24 cellular contexts compared by ENCODE assay signal in genomic region chr2:178163911-178164310, GRCh38. TPM values are rescaled to one million over a fixed set of nuclear protein-coding genes. Genes with fewer than 3 reads are reported as not detected.
A peak's percentile ranks its signal among the peaks of the same experiment; 100 is the strongest.
DNase-seq lines count a peak whose midpoint lies in the region; ATAC-seq, FAIRE-seq and TF ChIP-seq lines count a peak whose summit lies in the region.
"Had no signal": no experiment of that assay in that cellular context is flagged by ENCODE, and none has a peak within 500 bp of the region (broad histone marks: within the 10 kb centered on the region; RNA-seq: fewer than 3 reads in every experiment).

No MANE protein-coding gene starts in this region.

- H3K36me3 ChIP-seq in BLaER1 treated with 17β-estradiol and CSF1 and Interleukin-3, amounts not matched to agents 10 nM and 100 nM: no peaks in the 10 kb centered on the region
- H3K36me3 ChIP-seq in K562 (ENCODE audit: control insufficient read depth, insufficient read depth, low read length) (no peaks in the 10 kb centered on the region), neural progenitor cell (no peaks in the 10 kb centered on the region), right lobe of liver (no peaks in the 10 kb centered on the region)

- no peaks in the 10 kb centered on the region for H3K9me3 Mint-ChIP-seq in HFFc6
- H3K9me3 Mint-ChIP-seq in neural progenitor cell: no peaks in the 10 kb centered on the region
- H3K9me3 Mint-ChIP-seq: IgD-negative memory B cell had no signal

- no peak overlapping the region for H3K9ac ChIP-seq in BLaER1 treated with 17β-estradiol and CSF1 and Interleukin-3, amounts not matched to agents 10 nM and 100 nM
- H3K9ac ChIP-seq in K562 (ENCODE audit: insufficient read depth in 1 of 2, low read depth in 2 of 2, low read length in 2 of 2): no peak overlapping the region
- H3K9ac ChIP-seq in neural progenitor cell: no peak overlapping the region

- H3K27me3 ChIP-seq in BLaER1 treated with 17β-estradiol and CSF1 and Interleukin-3, amounts not matched to agents 10 nM and 100 nM: no peaks in the 10 kb centered on the region
- H3K27me3 ChIP-seq in K562 (ENCODE audit: control insufficient read depth in 2 of 2, insufficient read depth in 2 of 2, low read length in 2 of 2): no peaks in the 10 kb centered on the region
- H3K27me3 ChIP-seq in neural progenitor cell: no peaks in the 10 kb centered on the region
- no peaks in the 10 kb centered on the region for H3K27me3 ChIP-seq in right lobe of liver

- TF ChIP-seq CTCF in HFFc6 (IDR thresholded peaks at IDR 0.05) (no peak), K562 (IDR thresholded peaks at IDR 0.05 in 2 of 3, conservative IDR thresholded peaks at IDR 0.05 in 1 of 3; ENCODE audit: insufficient read depth in 2 of 3, low read depth in 1 of 3, low read length in 3 of 3) (no peak), neural progenitor cell (IDR thresholded peaks at IDR 0.05) (no peak), right lobe of liver (IDR thresholded peaks at IDR 0.05) (no peak)

- H3K27ac Mint-ChIP-seq in HFFc6 (no peak overlapping the region; the same call in 1 of the 2 replicates), neural progenitor cell (no peak overlapping the region)
- H3K27ac Mint-ChIP-seq: CD4-positive, alpha-beta memory T cell; IgD-negative memory B cell had no signal

- intact Hi-C loops in K562 (cut with micrococcal nuclease): no loop called here
- intact Hi-C loops in right lobe of liver (cut with DNase I): no loop called here

- no peaks in the 10 kb centered on the region for H3K9me3 ChIP-seq in BLaER1 treated with 17β-estradiol and CSF1 and Interleukin-3, amounts not matched to agents 10 nM and 100 nM (replicated peaks in 1 of 11)
- H3K9me3 ChIP-seq in K562 (replicated peaks; ENCODE audit: control insufficient read depth, insufficient read depth, low read depth, low read length) (no peaks in the 10 kb centered on the region), neural progenitor cell (ENCODE audit: low read depth) (no peaks in the 10 kb centered on the region), right lobe of liver (no peaks in the 10 kb centered on the region)

- H3K4me1 ChIP-seq in BLaER1 treated with 17β-estradiol and CSF1 and Interleukin-3, amounts not matched to agents 10 nM and 100 nM: peaks cover 0 to 18% (median 4%) of the 10 kb centered on the region in 10 experiments; a peak in 9 of 20 replicates
- H3K4me1 ChIP-seq in K562 (replicated peaks in 1 of 2; ENCODE audit: control insufficient read depth in 2 of 2, insufficient read depth in 2 of 2, low read length in 2 of 2): no peaks in the 10 kb centered on the region
- H3K4me1 ChIP-seq in neural progenitor cell: peaks cover 5% of the 10 kb centered on the region
- no peaks in the 10 kb centered on the region for H3K4me1 ChIP-seq in right lobe of liver

- CTCF ChIA-PET in K562 (lab: Yijun Ruan, JAX; ENCODE audit: low intra/inter-chr PET ratio): no interaction called here

- no peaks in the 10 kb centered on the region for H3K9me1 ChIP-seq in K562 (ENCODE audit: control insufficient read depth, insufficient read depth, low read length)

- no peak for ATAC-seq in K562
- ATAC-seq in right lobe of liver: no peak
- ATAC-seq in HG02840 (IDR thresholded peaks at IDR 0.05; ENCODE audit: low FRiP score, unreplicated experiment): no peak

- H3K4me1 Mint-ChIP-seq in HFFc6 (ENCODE audit: low read depth) (peaks cover 20% of the 10 kb centered on the region), neural progenitor cell (peaks cover 2% of the 10 kb centered on the region)
- H3K4me1 Mint-ChIP-seq: CD4-positive, alpha-beta memory T cell had no signal

- no peak overlapping the region for H3K4me3 ChIP-seq in BLaER1 treated with 17β-estradiol and CSF1 and Interleukin-3, amounts not matched to agents 10 nM and 100 nM
- H3K4me3 ChIP-seq in K562: no peak overlapping the region
- no peak overlapping the region for H3K4me3 ChIP-seq in neural progenitor cell
- H3K4me3 ChIP-seq in right lobe of liver: no peak overlapping the region

- no peak for TF ChIP-seq EP300 in K562 (IDR thresholded peaks at IDR 0.05; ENCODE audit: low read length)

- H3K27me3 Mint-ChIP-seq in HFFc6 (ENCODE audit: insufficient read depth) (peaks cover 2% of the 10 kb centered on the region; the same call in 1 of the 2 replicates), neural progenitor cell (ENCODE audit: insufficient read depth, low read depth) (no peaks in the 10 kb centered on the region)

- H3F3A ChIP-seq in neural progenitor cell (ENCODE audit: low read depth): no peaks in the 10 kb centered on the region

- in situ Hi-C loops in K562 (cut with MboI): no loop called here

- POLR2A ChIA-PET in K562 (lab: Yijun Ruan, JAX): no interaction called here

- H2AFZ ChIP-seq in K562 (ENCODE audit: low read depth, low read length) (peak overlapping the region; percentile 73; the same call in 1 of the 2 replicates), neural progenitor cell (replicated peaks) (peak overlapping the region; percentile 86)

- TF ChIP-seq RAD21 in K562 (CRISPR knock-in tag; conservative IDR thresholded peaks at IDR 0.05 in 1 of 2, IDR thresholded peaks at IDR 0.05 in 1 of 2): no peak

- 0% methylated on average over 1 of the region's 1 CpG for WGBS in K562 (ENCODE audit: insufficient coverage, low coverage, missing lambda C conversion rate)
- 0% methylated on average over 1 of the region's 1 CpG for WGBS in right lobe of liver (ENCODE audit: insufficient coverage, low coverage, low lambda C conversion rate, missing lambda C conversion rate)

- no peak for FAIRE-seq in K562 (lab: Jason Lieb, UNC)
- FAIRE-seq: A204.1, H1 had no signal

- H4K20me1 ChIP-seq in BLaER1 treated with 17β-estradiol and CSF1 and Interleukin-3, amounts not matched to agents 10 nM and 100 nM: no peaks in the 10 kb centered on the region
- H4K20me1 ChIP-seq in K562 (replicated peaks; ENCODE audit: control insufficient read depth, insufficient read depth, low read length): no peaks in the 10 kb centered on the region
- H4K20me1 ChIP-seq in neural progenitor cell (ENCODE audit: low read depth): no peaks in the 10 kb centered on the region

- peak overlapping the region in 6 of 11 experiments; percentile 8 to 74 (median 49); a peak in 9 of 22 replicates for H3K4me2 ChIP-seq in BLaER1 treated with 17β-estradiol and CSF1 and Interleukin-3, amounts not matched to agents 10 nM and 100 nM
- H3K4me2 ChIP-seq in K562 (ENCODE audit: insufficient read depth, low read length): no peak overlapping the region
- no peak overlapping the region for H3K4me2 ChIP-seq in neural progenitor cell

- H3K79me2 ChIP-seq in K562 (ENCODE audit: control insufficient read depth, insufficient read depth, low read length): no peaks in the 10 kb centered on the region
- H3K79me2 ChIP-seq in neural progenitor cell (ENCODE audit: low read depth): no peaks in the 10 kb centered on the region

- no peaks in the 10 kb centered on the region for H3K36me3 Mint-ChIP-seq in HFFc6 (ENCODE audit: low read depth)
- H3K36me3 Mint-ChIP-seq in neural progenitor cell: no peaks in the 10 kb centered on the region
- H3K36me3 Mint-ChIP-seq: CD4-positive, alpha-beta memory T cell; IgD-negative memory B cell had no signal

- no peak overlapping the region; a peak in 1 of 22 replicates for H3K27ac ChIP-seq in BLaER1 treated with 17β-estradiol and CSF1 and Interleukin-3, amounts not matched to agents 10 nM and 100 nM
- no peak overlapping the region for H3K27ac ChIP-seq in K562 (ENCODE audit: extremely low read depth, low read depth, low read length)
- no peak overlapping the region for H3K27ac ChIP-seq in neural progenitor cell
- no peak overlapping the region for H3K27ac ChIP-seq in right lobe of liver
- H3K27ac ChIP-seq: HL-60 had no signal

- no peak for TF ChIP-seq POLR2A in K562 (conservative IDR thresholded peaks at IDR 0.05)
- TF ChIP-seq POLR2A in right lobe of liver (IDR thresholded peaks at IDR 0.05): no peak

- H3K4me3 Mint-ChIP-seq in HFFc6 (peak overlapping the region; percentile 64; the same call in 1 of the 2 replicates), neural progenitor cell (no peak overlapping the region)
- H3K4me3 Mint-ChIP-seq: CD4-positive, alpha-beta memory T cell; IgD-negative memory B cell had no signal

- BruUV-seq in K562 (replicated peaks; lab: Mats Ljungman, UMichigan): no TSS peak

- DNase-seq in HFFc6: no peak
- no peak for DNase-seq in K562 (ENCODE audit: extremely low read depth in 1 of 4, low spot score in 3 of 4)
- no peak for DNase-seq in neural progenitor cell (ENCODE audit: low spot score)
- DNase-seq in right lobe of liver: no peak
- no peak for DNase-seq in Kasumi-1 (lab: John Stamatoyannopoulos, UW)
- no peak for DNase-seq in NCI-H2196 treated with DMSO at 0.1 percent for 48 hours (lab: John Stamatoyannopoulos, UW; ENCODE audit: unreplicated experiment)
- DNase-seq: AML-193; C1 segment of cervical spinal cord; CD4-positive, alpha-beta memory T cell; COR-L47; DMS53; NCI-H1105 treated with DMSO at 0.1 percent for 48 hours; NCI-H146; NCI-H1930; NCI-H2107; NCI-H446; NCI-H526; NCI-H82 had no signal

RNA-seq across cellular contexts. Expression of gene OSBPL6, which starts 30.4 kb away (rescaled TPM):
- 1 to 10 TPM; 2.4 to 7.5 (median 3.3) TPM for total RNA-seq in HFFc6 (2021; fragmentation: NEBNext Ultra II Directional; extraction: Animal tissue kit (Norgen Biotek cat#: 25700))
- 14.3 and 23.6 TPM in 2 replicates for total RNA-seq in K562 (2011; cell fraction: chromatin; rRNA removed; ENCODE audit: low replicate concordance)
- 5.0 and 7.1 TPM in 2 replicates for total RNA-seq in K562 (2011; cell fraction: nucleolus; rRNA removed)
- total RNA-seq in K562 (2011; cell fraction: nucleoplasm; rRNA removed): 6.3 and 9.2 TPM in 2 replicates
- total RNA-seq in K562 (2014; rRNA removed): 5.7 and 6.7 TPM in 2 replicates
- total RNA-seq in K562 (2014; rRNA removed; fragmentation: Illumina TruSeq; extraction: Trizol): 9.3 and 10.2 TPM in 2 replicates
- 5.9 and 6.0 TPM in 2 replicates for total RNA-seq in K562 (2015; rRNA removed; fragmentation: Illumina TruSeq; extraction: Trizol)
- total RNA-seq in K562 (2021): 12.6 TPM in 2 replicates
- polyA plus RNA-seq in K562 (2011; rRNA removed): 12.7 and 23.4 TPM in 2 replicates
- polyA plus RNA-seq in K562 (2011; cell fraction: cytosol; rRNA removed): 9.5 and 16.3 TPM in 2 replicates
- 14.7 and 21.3 TPM in 2 replicates for polyA plus RNA-seq in K562 (2011; cell fraction: nucleus; rRNA removed)
- 7.3 and 8.4 TPM in 2 replicates for polyA plus RNA-seq in K562 (2012)
- polyA plus RNA-seq in K562 (2014; fragmentation: Illumina TruSeq; extraction: Trizol): 11.1 and 12.0 TPM in 2 replicates
- 1 to 10 TPM; 3.4 to 3.8 TPM for polyA plus RNA-seq in K562 (2014; fragmentation: Nextera tagmentation; extraction: Ambion mirVana)
- 9.3 and 9.5 TPM in 2 replicates for polyA plus RNA-seq in K562 (2014; rRNA removed)
- 16.7 and 29.6 TPM in 2 replicates for polyA minus RNA-seq in K562 (2011; rRNA and poly(A)+ RNA removed)
- 9.8 and 13.0 TPM in 2 replicates for polyA minus RNA-seq in K562 (2011; cell fraction: cytosol; rRNA and poly(A)+ RNA removed)
- 9.3 and 20.9 TPM in 2 replicates for polyA minus RNA-seq in K562 (2011; cell fraction: nucleus; rRNA and poly(A)+ RNA removed)
- total RNA-seq in neural progenitor cell (ENCODE audit: low replicate concordance): 14.0 and 14.8 TPM in 2 replicates
- total RNA-seq in right lobe of liver: 1 to 10 TPM; 2.4 to 4.1 (median 3.1) TPM
- polyA plus RNA-seq: IgD-negative memory B cell had no signal

RNA-seq across cellular contexts. Expression of gene RBM45, which starts 51.7 kb away (rescaled TPM):
- total RNA-seq in HFFc6 (2021; fragmentation: NEBNext Ultra II Directional; extraction: Animal tissue kit (Norgen Biotek cat#: 25700)): 10 to 100 TPM; 13.8 to 16.6 (median 14.9) TPM
- total RNA-seq in K562 (2011; cell fraction: chromatin; rRNA removed; ENCODE audit: low replicate concordance): 10.8 and 27.2 TPM in 2 replicates
- 6.3 and 8.6 TPM in 2 replicates for total RNA-seq in K562 (2011; cell fraction: nucleolus; rRNA removed)
- 8.9 and 11.3 TPM in 2 replicates for total RNA-seq in K562 (2011; cell fraction: nucleoplasm; rRNA removed)
- 14.7 and 15.0 TPM in 2 replicates for total RNA-seq in K562 (2014; rRNA removed)
- total RNA-seq in K562 (2014; rRNA removed; fragmentation: Illumina TruSeq; extraction: Trizol): 20.8 and 24.4 TPM in 2 replicates
- total RNA-seq in K562 (2015; rRNA removed; fragmentation: Illumina TruSeq; extraction: Trizol): 21.0 and 22.0 TPM in 2 replicates
- total RNA-seq in K562 (2021): 13.1 and 16.8 TPM in 2 replicates
- 13.1 and 17.9 TPM in 2 replicates for polyA plus RNA-seq in K562 (2011; rRNA removed)
- 3.9 and 4.2 TPM in 2 replicates for polyA plus RNA-seq in K562 (2011; cell fraction: cytosol; rRNA removed)
- 10.7 and 11.5 TPM in 2 replicates for polyA plus RNA-seq in K562 (2011; cell fraction: nucleus; rRNA removed)
- 12.6 and 14.6 TPM in 2 replicates for polyA plus RNA-seq in K562 (2012)
- polyA plus RNA-seq in K562 (2014; fragmentation: Illumina TruSeq; extraction: Trizol): 12.5 and 15.0 TPM in 2 replicates
- 1 to 10 TPM; 6.7 to 9.9 TPM for polyA plus RNA-seq in K562 (2014; fragmentation: Nextera tagmentation; extraction: Ambion mirVana)
- 16.2 and 19.9 TPM in 2 replicates for polyA plus RNA-seq in K562 (2014; rRNA removed)
- polyA minus RNA-seq in K562 (2011; rRNA and poly(A)+ RNA removed): 10.7 TPM in 2 replicates
- polyA minus RNA-seq in K562 (2011; cell fraction: cytosol; rRNA and poly(A)+ RNA removed): 3.2 and 3.9 TPM in 2 replicates
- polyA minus RNA-seq in K562 (2011; cell fraction: nucleus; rRNA and poly(A)+ RNA removed): 15.6 and 20.0 TPM in 2 replicates
- total RNA-seq in neural progenitor cell (ENCODE audit: low replicate concordance): 12.6 and 23.0 TPM in 2 replicates
- 1 to 10 TPM; 5.1 to 7.4 (median 5.6) TPM for total RNA-seq in right lobe of liver

Comparison
In these comparisons a context has a peak if more than half of its experiments do, and no peak if none do; other contexts are left out.
1. H3K4me2 ChIP-seq: peak in BLaER1 treated with 17β-estradiol and CSF1 and Interleukin-3, amounts not matched to agents 10 nM and 100 nM (6 of 11); none in K562 (single experiment) and neural progenitor cell (single experiment).